ENCODE assay signal across 13 cellular contexts in genomic region chr14:88422919-88423318, GRCh38. TPM values are rescaled to one million over a fixed set of nuclear protein-coding genes. Genes with fewer than 3 reads are reported as not detected.
DNase-seq lines count a peak whose midpoint lies in the region; ATAC-seq, FAIRE-seq and TF ChIP-seq lines count a peak whose summit lies in the region.
"Had no signal": no experiment of that assay in that cellular context is flagged by ENCODE, and none has a peak within 500 bp of the region (broad histone marks: within the 10 kb centered on the region; RNA-seq: fewer than 3 reads in every experiment).

No MANE protein-coding gene starts in this region.

- no peak for TF ChIP-seq RAD21 in HepG2 (CRISPR knock-in tag; IDR thresholded peaks at IDR 0.05)

- TF ChIP-seq POLR2A in HepG2 (IDR thresholded peaks at IDR 0.05; ENCODE audit: insufficient read depth in 1 of 2, low read depth in 2 of 2, low read length in 2 of 2): no peak

- CTCF ChIA-PET in HepG2 (lab: Yijun Ruan, JAX; ENCODE audit: low intra/inter-chr PET ratio, low total read pairs): no interaction called here

- BruUV-seq in HepG2 (replicated peaks; lab: Mats Ljungman, UMichigan): no TSS peak

- FAIRE-seq in RCC 7860 (lab: Jason Lieb, UNC): no peak
- FAIRE-seq in HepG2 (lab: Jason Lieb, UNC): no peak

- POLR2A ChIA-PET in HepG2 (lab: Yijun Ruan, JAX): no interaction called here

- H3K27ac ChIP-seq in fibroblast of lung (ENCODE audit: insufficient read depth, low read length) (no peak overlapping the region), HepG2 (ENCODE audit: extremely low read length, insufficient read depth, low read length) (no peak overlapping the region)
- H3K27ac ChIP-seq: dorsolateral prefrontal cortex had no signal

- no peak overlapping the region for H3K4me2 ChIP-seq in fibroblast of lung (ENCODE audit: extremely low read depth, insufficient read depth, low read length)
- H3K4me2 ChIP-seq in HepG2 (ENCODE audit: low read depth, low read length): no peak overlapping the region

- no peak overlapping the region for H3K9ac ChIP-seq in fibroblast of lung (ENCODE audit: insufficient read depth, low read length)
- H3K9ac ChIP-seq in HepG2 (ENCODE audit: insufficient read depth, low read depth, low read length): no peak overlapping the region

- peak; percentile 8 for DNase-seq in stimulated activated CD4-positive, alpha-beta T cell treated with anti-CD3 and anti-CD28 coated beads, Interleukin-4, amount 100 ng/mL, for 24 hours
- no peak for DNase-seq in stimulated activated CD4-positive, alpha-beta T cell treated with anti-CD3 and anti-CD28 coated beads, Interleukin-4, amount 100 ng/mL, for 1 hour
- peak; percentile 14 for DNase-seq in RCC 7860 (ENCODE audit: low spot score)
- peak; percentile 56 to 76 for DNase-seq in fibroblast of lung (ENCODE audit: low read depth in 2 of 2)
- DNase-seq in stromal cell of bone marrow (ENCODE audit: low read depth): peak; percentile 72
- no peak for DNase-seq in HepG2 (ENCODE audit: low spot score)
- DNase-seq: activated CD4-positive, alpha-beta T cell treated with anti-CD3 and anti-CD28 coated beads, Interleukin-2, amount 10 ng/mL, durations not matched to agents 7 days and 5 days; activated naive CD4-positive, alpha-beta T cell; CD4-positive, CD25-positive, alpha-beta regulatory T cell; dorsolateral prefrontal cortex; stimulated activated naive CD4-positive, alpha-beta T cell treated with Interleukin-2 at 50 U/mL for 16 hours had no signal

- H3K36me3 ChIP-seq in fibroblast of lung (ENCODE audit: control insufficient read depth, insufficient read depth, low read length) (no peaks in the 10 kb centered on the region), HepG2 (replicated peaks in 1 of 2; ENCODE audit: control insufficient read depth in 1 of 2, insufficient read depth in 2 of 2, low read length in 2 of 2) (peaks cover 0 to 2% of the 10 kb centered on the region in 2 experiments; a peak in 2 of 5 replicates)

- WGBS in HepG2 (ENCODE audit: low lambda C conversion rate): 86% methylated on average over 2 of the region's 2 CpGs

- no peak for ATAC-seq in GM19324 (IDR thresholded peaks at IDR 0.05; ENCODE audit: low FRiP score, unreplicated experiment)
- no peak for ATAC-seq in HG03439 (IDR thresholded peaks at IDR 0.05; ENCODE audit: unreplicated experiment)
- ATAC-seq in HepG2: no peak

- no peaks in the 10 kb centered on the region for H3K4me1 ChIP-seq in fibroblast of lung (ENCODE audit: control insufficient read depth, extremely low read depth, insufficient read depth, low read length)
- H3K4me1 ChIP-seq in HepG2 (ENCODE audit: insufficient read depth, low read length): no peaks in the 10 kb centered on the region

- in situ Hi-C loops in HepG2 (cut with HindIII; ENCODE audit: extremely low pct_ligation_motif_present, low pct_unique_long_range_greater_than_20kb): no loop called here

- H4K20me1 ChIP-seq in fibroblast of lung (ENCODE audit: control insufficient read depth, extremely low read depth, insufficient read depth, low read length) (no peaks in the 10 kb centered on the region), HepG2 (ENCODE audit: insufficient read depth, low read length) (no peaks in the 10 kb centered on the region)

- TF ChIP-seq EP300 in HepG2 (IDR thresholded peaks at IDR 0.05; ENCODE audit: low read depth in 2 of 2, low read length in 2 of 2): no peak
- no peak for TF ChIP-seq EP300 in HepG2 (CRISPR knock-in tag; IDR thresholded peaks at IDR 0.05; ENCODE audit: borderline replicate concordance)

- H3K4me3 ChIP-seq in fibroblast of lung (replicated peaks in 1 of 4; ENCODE audit: control extremely low read depth in 1 of 4, insufficient read depth in 1 of 4, low read depth in 3 of 4, low read length in 4 of 4) (no peak overlapping the region), HepG2 (replicated peaks in 1 of 3; ENCODE audit: insufficient read depth in 1 of 3, low read depth in 2 of 3, low read length in 3 of 3) (no peak overlapping the region)
- H3K4me3 ChIP-seq: dorsolateral prefrontal cortex had no signal

- no peaks in the 10 kb centered on the region for H3K79me2 ChIP-seq in fibroblast of lung (ENCODE audit: control insufficient read depth, insufficient read depth, low read length)
- no peaks in the 10 kb centered on the region for H3K79me2 ChIP-seq in HepG2 (ENCODE audit: insufficient read depth, low read length)

- H2AFZ ChIP-seq in fibroblast of lung (ENCODE audit: low read length) (no peak overlapping the region), HepG2 (ENCODE audit: low read length) (no peak overlapping the region)

- H3K27me3 ChIP-seq in fibroblast of lung (ENCODE audit: control insufficient read depth, insufficient read depth, low read length): no peaks in the 10 kb centered on the region
- no peaks in the 10 kb centered on the region for H3K27me3 ChIP-seq in HepG2 (ENCODE audit: control insufficient read depth in 1 of 2, insufficient read depth in 2 of 2, low read length in 2 of 2)
- H3K27me3 ChIP-seq: dorsolateral prefrontal cortex had no signal

- H3K9me3 ChIP-seq in fibroblast of lung (ENCODE audit: control insufficient read depth, insufficient read depth, low read depth, low read length) (no peaks in the 10 kb centered on the region), HepG2 (ENCODE audit: low read length) (peaks cover 2% of the 10 kb centered on the region; the same call in 1 of the 2 replicates)

- intact Hi-C loops in HepG2 (cut with micrococcal nuclease; ENCODE audit: unreplicated experiment): no loop called here

- TF ChIP-seq CTCF in fibroblast of lung (conservative IDR thresholded peaks at IDR 0.05 in 1 of 2, IDR thresholded peaks at IDR 0.05 in 1 of 2; ENCODE audit: low read depth in 1 of 2, low read length in 2 of 2): no peak
- no peak for TF ChIP-seq CTCF in HepG2 (CRISPR knock-in tag; IDR thresholded peaks at IDR 0.05)

TF ChIP-seq in HepG2, 621 proteins besides CTCF, POLR2A, EP300 and RAD21 (continues in another document):
- no peak for TF ChIP-seq ZNF275 (CRISPR knock-in tag; IDR thresholded peaks at IDR 0.05; ENCODE audit: borderline replicate concordance)
- TF ChIP-seq ZFP36L1 (CRISPR knock-in tag; IDR thresholded peaks at IDR 0.05): no peak
- TF ChIP-seq ZNF782 (CRISPR knock-in tag; IDR thresholded peaks at IDR 0.05; ENCODE audit: borderline replicate concordance): no peak
- TF ChIP-seq GATAD1 (CRISPR knock-in tag; IDR thresholded peaks at IDR 0.05): no peak
- no peak for TF ChIP-seq ZNF749 (CRISPR knock-in tag; IDR thresholded peaks at IDR 0.05; ENCODE audit: borderline replicate concordance)
- no peak for TF ChIP-seq KDM5B (CRISPR knock-in tag; IDR thresholded peaks at IDR 0.05; ENCODE audit: borderline replicate concordance)

RNA-seq across cellular contexts. Expression of gene SPATA7, which starts 37.5 kb away (rescaled TPM):
- total RNA-seq in fibroblast of lung: 22.1 and 26.4 TPM in 2 replicates
- 8.4 TPM in 2 replicates for polyA plus RNA-seq in fibroblast of lung
- 5.8 and 6.6 TPM in 2 replicates for polyA plus RNA-seq in fibroblast of lung (2012)
- 5.0 and 7.0 TPM in 2 replicates for polyA minus RNA-seq in fibroblast of lung (ENCODE audit: low replicate concordance)
- total RNA-seq in HepG2 (2016; rRNA removed; fragmentation: Illumina TruSeq; extraction: Trizol): 4.9 and 5.5 TPM in 2 replicates
- 10.3 and 10.7 TPM in 2 replicates for total RNA-seq in HepG2 (2016; cell fraction: cytosol; rRNA removed; fragmentation: Illumina TruSeq; extraction: Trizol; ENCODE audit: low read depth)
- total RNA-seq in HepG2 (2016; cell fraction: insoluble cytoplasmic fraction; rRNA removed; fragmentation: Illumina TruSeq; extraction: Trizol): 4.2 and 5.1 TPM in 2 replicates
- 7.0 and 9.0 TPM in 2 replicates for total RNA-seq in HepG2 (2016; cell fraction: membrane; rRNA removed; fragmentation: Illumina TruSeq; extraction: Trizol)
- 7.8 and 10.5 TPM in 2 replicates for total RNA-seq in HepG2 (2016; cell fraction: nucleus; rRNA removed; fragmentation: Illumina TruSeq; extraction: Trizol)
- polyA plus RNA-seq in HepG2 (2011; rRNA removed): 3.6 and 3.8 TPM in 2 replicates
- 2.2 and 2.8 TPM in 2 replicates for polyA plus RNA-seq in HepG2 (2011; cell fraction: cytosol; rRNA removed)
- polyA plus RNA-seq in HepG2 (2011; cell fraction: nucleus; rRNA removed): 3.0 TPM in 2 replicates
- polyA plus RNA-seq in HepG2 (2012): 3.0 and 3.5 TPM in 2 replicates
- polyA plus RNA-seq in HepG2 (2016; cell fraction: cytosol; fragmentation: Illumina TruSeq; extraction: Trizol; ENCODE audit: low read depth): 1.6 TPM in 2 replicates
- 4.8 and 4.9 TPM in 2 replicates for polyA plus RNA-seq in HepG2 (2016; cell fraction: insoluble cytoplasmic fraction; fragmentation: Illumina TruSeq; extraction: Trizol; ENCODE audit: low read depth)
- polyA plus RNA-seq in HepG2 (2016; cell fraction: membrane; fragmentation: Illumina TruSeq; extraction: Trizol; ENCODE audit: low read depth): 2.7 and 3.8 TPM in 2 replicates
- polyA plus RNA-seq in HepG2 (2016; cell fraction: nucleus; fragmentation: Illumina TruSeq; extraction: Trizol; ENCODE audit: insufficient read depth, low read depth): 6.5 and 6.9 TPM in 2 replicates
- 2.7 and 3.4 TPM in 2 replicates for polyA minus RNA-seq in HepG2 (2011; rRNA and poly(A)+ RNA removed; ENCODE audit: low replicate concordance)
- polyA minus RNA-seq in HepG2 (2011; cell fraction: cytosol; rRNA and poly(A)+ RNA removed): 2.5 and 3.5 TPM in 2 replicates
- 18.3 and 18.5 TPM in 2 replicates for polyA minus RNA-seq in HepG2 (2011; cell fraction: nucleus; rRNA and poly(A)+ RNA removed)

Comparison
In these comparisons a context has a peak if more than half of its experiments do, and no peak if none do; other contexts are left out.
1. DNase-seq: peak in stimulated activated CD4-positive, alpha-beta T cell treated with anti-CD3 and anti-CD28 coated beads, Interleukin-4, amount 100 ng/mL, for 24 hours (single experiment), RCC 7860 (single experiment), fibroblast of lung (2 of 2) and stromal cell of bone marrow (single experiment); none in stimulated activated CD4-positive, alpha-beta T cell treated with anti-CD3 and anti-CD28 coated beads, Interleukin-4, amount 100 ng/mL, for 1 hour (single experiment) and HepG2 (single experiment).